Comparison of ENCODE assay signal across 17 cellular contexts in genomic region chr6:1825277-1825676, GRCh38.
"Had no signal": no experiment of that assay in that cellular context is flagged by ENCODE, and none has a peak within 500 bp of the region (broad histone marks: within the 10 kb centered on the region; RNA-seq: fewer than 3 reads in every experiment).

No MANE protein-coding gene starts in this region.

- H3K9me3 ChIP-seq: gastrocnemius medialis, thyroid gland had no signal

- H3K4me3 Mint-ChIP-seq: natural killer cell, neural crest cell, type B pancreatic cell had no signal

- H3K4me3 ChIP-seq: dorsolateral prefrontal cortex, gastrocnemius medialis, mucosa of descending colon, thyroid gland had no signal

- ATAC-seq: gastrocnemius medialis, left lobe of liver, natural killer cell, right cardiac atrium had no signal

- H3K27me3 ChIP-seq: dorsolateral prefrontal cortex, gastrocnemius medialis, thyroid gland had no signal

- H3K27ac ChIP-seq: dorsolateral prefrontal cortex, gastrocnemius medialis, thyroid gland had no signal

- H3K4me1 Mint-ChIP-seq: natural killer cell had no signal

- H3K36me3 ChIP-seq: gastrocnemius medialis, thyroid gland had no signal

- DNase-seq: cortex of kidney; dorsolateral prefrontal cortex; effector CD8-positive, alpha-beta T cell; gastrocnemius medialis; glutamatergic neuron; islet precursor cell; mucosa of descending colon; natural killer cell; posterior cingulate gyrus; right cardiac atrium; small intestine; stimulated activated CD4-positive, alpha-beta T cell treated with anti-CD3 and anti-CD28 coated beads, Interleukin-12 subunit alpha, Interleukin-12 subunit beta, amount 100 ng/mL, for 4 hours; stimulated activated naive CD4-positive, alpha-beta T cell treated with Interleukin-2 at 50 U/mL for 16 hours had no signal

- H3K27me3 Mint-ChIP-seq: type B pancreatic cell had no signal

- H3K27ac Mint-ChIP-seq: natural killer cell, type B pancreatic cell had no signal
